14 cellular contexts compared by ENCODE assay signal in genomic region chrX:19709812-19710518, GRCh38.
DNase-seq lines count a peak whose midpoint lies in the region; FAIRE-seq and TF ChIP-seq lines count a peak whose summit lies in the region.
"Had no signal": no experiment of that assay in that cellular context is flagged by ENCODE, and none has a peak within 500 bp of the region (broad histone marks: within the 10 kb centered on the region; RNA-seq: fewer than 3 reads in every experiment).

No MANE protein-coding gene starts in this region.

- H3K4me1 ChIP-seq in astrocyte (ENCODE audit: insufficient read depth, low read length) (peaks cover 22% of the 10 kb centered on the region), hepatocyte (ENCODE audit: insufficient read depth) (no peaks in the 10 kb centered on the region)
- H3K4me1 ChIP-seq: suprapubic skin had no signal

- H3K9ac ChIP-seq in astrocyte (ENCODE audit: low read length), result peak overlapping the region; percentile 50

- peak overlapping the region; percentile 99 for H3K27ac Mint-ChIP-seq in astrocyte (ENCODE audit: unreplicated experiment)

- no peaks in the 10 kb centered on the region for H3K9me3 ChIP-seq in astrocyte (ENCODE audit: insufficient read depth, low read depth, low read length)
- H3K9me3 ChIP-seq in hepatocyte (ENCODE audit: low read depth), result no peaks in the 10 kb centered on the region
- H3K9me3 ChIP-seq: suprapubic skin had no signal

- H3K9me3 Mint-ChIP-seq in astrocyte (ENCODE audit: unreplicated experiment), result no peaks in the 10 kb centered on the region

- peaks cover 36% of the 10 kb centered on the region for H3K4me1 Mint-ChIP-seq in astrocyte (ENCODE audit: low read depth, unreplicated experiment)

- TF ChIP-seq CTCF in AG09309 (IDR thresholded peaks at IDR 0.05; ENCODE audit: control insufficient read depth, insufficient read depth, low read depth, low read length, missing control alignments), result no peak
- no peak for TF ChIP-seq CTCF in astrocyte (IDR thresholded peaks at IDR 0.05; ENCODE audit: insufficient read depth, low read depth, low read length)
- no peak for TF ChIP-seq CTCF in hepatocyte (IDR thresholded peaks at IDR 0.05; ENCODE audit: poor library complexity)

- H3K4me3 Mint-ChIP-seq in astrocyte (ENCODE audit: unreplicated experiment), result no peak overlapping the region

- peak overlapping the region; percentile 33 for H3K4me2 ChIP-seq in astrocyte (ENCODE audit: low read length)
- H3K4me2 ChIP-seq in hepatocyte, result no peak overlapping the region

- peak; percentile 100 for FAIRE-seq in astrocyte (lab: Jason Lieb, UNC)
- FAIRE-seq: endometrium had no signal

- H3K27me3 Mint-ChIP-seq in astrocyte (ENCODE audit: low read depth, unreplicated experiment), result no peaks in the 10 kb centered on the region

- H3K4me3 ChIP-seq in AG09309 (ENCODE audit: control insufficient read depth, low read depth, low read length) (no peak overlapping the region), astrocyte (ENCODE audit: insufficient read depth, low read depth, low read length) (no peak overlapping the region), hepatocyte (no peak overlapping the region)
- H3K4me3 ChIP-seq: suprapubic skin had no signal

- no peaks in the 10 kb centered on the region for H3K79me2 ChIP-seq in astrocyte (ENCODE audit: insufficient read depth, low read length)
- no peaks in the 10 kb centered on the region for H3K79me2 ChIP-seq in hepatocyte

- H2AFZ ChIP-seq in astrocyte (ENCODE audit: low read depth, low read length) (no peak overlapping the region), hepatocyte (no peak overlapping the region)

- no peaks in the 10 kb centered on the region for H3K9me2 ChIP-seq in hepatocyte (replicated peaks; ENCODE audit: insufficient read depth)

- DNase-seq in AG09309 (ENCODE audit: low read depth) (peak; percentile 78), HK-2 (ENCODE audit: unreplicated experiment) (peak; percentile 76), astrocyte (ENCODE audit: low read depth) (peak; percentile 78), islet precursor cell (peak; percentile 76), Kasumi-1 (lab: John Stamatoyannopoulos, UW) (no peak), DMS153 treated with DMSO at 0.1 percent for 48 hours (lab: John Stamatoyannopoulos, UW; ENCODE audit: unreplicated experiment) (no peak), hepatocyte (ENCODE audit: low spot score) (no peak), DMS 273 treated with DMSO at 0.1 percent for 48 hours (lab: John Stamatoyannopoulos, UW) (no peak)
- DNase-seq: activated T-cell treated with anti-CD3 and anti-CD28 coated beads, Interleukin-2, amount 50 U/mL, for 48 hours; NCI-H2171 treated with DMSO at 0.1 percent for 48 hours; T-helper 1 cell had no signal

- H3K36me3 Mint-ChIP-seq in astrocyte (ENCODE audit: low read depth, unreplicated experiment), result peaks cover 3% of the 10 kb centered on the region

- H3K27ac ChIP-seq in astrocyte (ENCODE audit: low read depth, low read length) (peak overlapping the region; percentile 66), hepatocyte (no peak overlapping the region)
- H3K27ac ChIP-seq: HL-60, suprapubic skin had no signal

- H3K27me3 ChIP-seq in astrocyte (ENCODE audit: insufficient read depth, low read length), result no peaks in the 10 kb centered on the region
- H3K27me3 ChIP-seq in hepatocyte, result no peaks in the 10 kb centered on the region
- H3K27me3 ChIP-seq: suprapubic skin had no signal

- 94% methylated on average over 9 of the region's 9 CpGs for WGBS in hepatocyte (ENCODE audit: low lambda C conversion rate, missing lambda C conversion rate)

- H3K36me3 ChIP-seq in astrocyte (ENCODE audit: insufficient read depth, low read length) (no peaks in the 10 kb centered on the region), hepatocyte (replicated peaks; ENCODE audit: insufficient read depth, low read depth) (no peaks in the 10 kb centered on the region)
- H3K36me3 ChIP-seq: suprapubic skin had no signal

- H4K20me1 ChIP-seq in astrocyte (ENCODE audit: insufficient read depth, low read length) (no peaks in the 10 kb centered on the region), hepatocyte (ENCODE audit: insufficient read depth, poor library complexity, severe bottlenecking) (no peaks in the 10 kb centered on the region)

Comparison
In these comparisons a context has a peak if more than half of its experiments do, and no peak if none do; other contexts are left out.
1. DNase-seq: peak in AG09309 (single experiment), HK-2 (single experiment), astrocyte (single experiment) and islet precursor cell (single experiment); none in Kasumi-1 (0 of 2), DMS153 treated with DMSO at 0.1 percent for 48 hours (single experiment), hepatocyte (single experiment) and DMS 273 treated with DMSO at 0.1 percent for 48 hours (single experiment).